Comparison of ENCODE assay signal across 9 cellular contexts in the genomic region with DNA sequence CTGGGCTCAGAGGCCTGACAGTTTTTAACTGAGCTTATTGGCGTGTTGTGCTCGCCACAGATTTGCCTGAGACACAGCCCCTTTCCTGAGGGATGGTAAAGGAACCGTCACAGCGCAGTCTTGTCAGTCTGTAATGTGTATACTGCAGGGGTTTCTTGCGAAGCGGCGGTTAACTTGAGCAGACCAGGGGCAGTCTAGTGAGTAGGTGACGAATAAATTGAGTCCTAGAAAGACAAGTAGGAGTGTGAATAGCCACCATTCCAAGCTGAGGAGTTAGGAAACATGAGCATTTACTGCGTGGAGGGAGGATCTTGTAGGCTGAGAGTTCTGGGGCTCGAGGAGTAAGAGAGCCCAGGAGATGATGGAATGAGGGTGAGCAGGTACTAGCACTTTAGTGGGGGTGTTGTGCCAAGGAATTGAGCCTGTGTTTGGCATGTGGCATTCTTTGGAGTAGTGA. TPM values are rescaled to one million over a fixed set of nuclear protein-coding genes. Genes with fewer than 3 reads are reported as not detected.
DNase-seq lines count a peak whose midpoint lies in the region; ATAC-seq and TF ChIP-seq lines count a peak whose summit lies in the region.
"Had no signal": no experiment of that assay in that cellular context is flagged by ENCODE, and none has a peak within 500 bp of the region (broad histone marks: within the 10 kb centered on the region; RNA-seq: fewer than 3 reads in every experiment).

No MANE protein-coding gene starts in this region.

- peaks cover 38% of the 10 kb centered on the region for H3K36me3 Mint-ChIP-seq in activated T-helper 2 cell treated with anti-CD3 and anti-CD28 coated beads, Interferon-gamma antibody, Interleukin-2, Interleukin-4, amounts not matched to agents 10 μg/mL and 5 μg/mL and 100 μg/mL, durations not matched to agents 14 hours and 24 hours and 36 hours (ENCODE audit: low read depth)

- no peak for TF ChIP-seq CTCF in IMR-90 (conservative IDR thresholded peaks at IDR 0.05; ENCODE audit: low read depth, low read length)
- TF ChIP-seq CTCF in stomach (IDR thresholded peaks at IDR 0.05) = no peak

- dilution Hi-C loops in IMR-90 (cut with HindIII; ENCODE audit: low sequenced_read_pairs, unreplicated experiment) = no loop called here

- H3K4ac ChIP-seq in IMR-90 (ENCODE audit: low read depth, low read length) = peak overlapping the region; percentile 98

- peak overlapping the region; percentile 74 for H3K18ac ChIP-seq in IMR-90 (ENCODE audit: low read depth, low read length)

- peak; percentile 2 for ATAC-seq in IMR-90 (ENCODE audit: low read depth)
- ATAC-seq in GM21825 (IDR thresholded peaks at IDR 0.05; ENCODE audit: unreplicated experiment) = no peak

- H3K4me1 ChIP-seq in IMR-90 (ENCODE audit: control insufficient read depth, insufficient read depth, low read length) = peaks cover 18% of the 10 kb centered on the region
- H3K4me1 ChIP-seq in iPS-15b (ENCODE audit: control insufficient read depth, insufficient read depth, low read length) = peaks cover 7% of the 10 kb centered on the region
- H3K4me1 ChIP-seq in stomach = peaks cover 40 to 69% (median 55%) of the 10 kb centered on the region in 4 donors

- peak overlapping the region; percentile 78 for H3K4me3 ChIP-seq in IMR-90 (ENCODE audit: insufficient read depth, low read depth, low read length)
- peak overlapping the region; percentile 94 for H3K4me3 ChIP-seq in iPS-15b (ENCODE audit: low read depth, low read length)
- peak overlapping the region; percentile 70 to 84 (median 78) for H3K4me3 ChIP-seq in stomach

- peaks cover 49% of the 10 kb centered on the region for H3K4me1 Mint-ChIP-seq in activated T-helper 2 cell treated with anti-CD3 and anti-CD28 coated beads, Interferon-gamma antibody, Interleukin-2, Interleukin-4, amounts not matched to agents 10 μg/mL and 5 μg/mL and 100 μg/mL, durations not matched to agents 14 hours and 24 hours and 36 hours (ENCODE audit: low read depth)

- H3K36me3 ChIP-seq in IMR-90 (ENCODE audit: control insufficient read depth, insufficient read depth, low read length) (peaks cover 4% of the 10 kb centered on the region; the same call in 1 of the 2 replicates), iPS-15b (ENCODE audit: control insufficient read depth, insufficient read depth, low read length) (no peaks in the 10 kb centered on the region), stomach (peaks cover 0 to 5% (median 4%) of the 10 kb centered on the region in 4 donors)

- peak overlapping the region; percentile 94 for H2BK5ac ChIP-seq in IMR-90 (ENCODE audit: low read depth, low read length, poor library complexity, severe bottlenecking)

- no peak for DNase-seq in IMR-90
- no peak for DNase-seq in activated T-helper 2 cell treated with anti-CD3 and anti-CD28 coated beads, Interferon-gamma antibody, Interleukin-2, Interleukin-4, amounts not matched to agents 10 μg/mL and 5 μg/mL and 100 μg/mL, durations not matched to agents 14 hours and 24 hours and 36 hours (ENCODE audit: low spot score)
- no peak for DNase-seq in stomach
- no peak for DNase-seq in NCI-H82 treated with DMSO at 0.1 percent for 48 hours (lab: John Stamatoyannopoulos, UW; ENCODE audit: unreplicated experiment)
- DNase-seq in NCI-H1092 treated with DMSO at 0.1 percent for 48 hours (lab: John Stamatoyannopoulos, UW) = no peak
- no peak for DNase-seq in stimulated activated CD4-positive, alpha-beta T cell treated with anti-CD3 and anti-CD28 coated beads, Interleukin-4, amount 100 ng/mL, for 24 hours
- DNase-seq: NCI-H1417 treated with DMSO at 0.1 percent for 48 hours had no signal

- H2BK120ac ChIP-seq in IMR-90 (ENCODE audit: low read depth, low read length) = peak overlapping the region; percentile 80

- TF ChIP-seq POLR2A in IMR-90 (IDR thresholded peaks at IDR 0.05; ENCODE audit: low read depth, low read length) = no peak; the same call in 1 of the 2 replicates
- no peak for TF ChIP-seq POLR2A in stomach (IDR thresholded peaks at IDR 0.05)

- no peak for TF ChIP-seq EP300 in stomach (IDR thresholded peaks at IDR 0.05)

- peak overlapping the region; percentile 96 for H3K4me3 Mint-ChIP-seq in activated T-helper 2 cell treated with anti-CD3 and anti-CD28 coated beads, Interferon-gamma antibody, Interleukin-2, Interleukin-4, amounts not matched to agents 10 μg/mL and 5 μg/mL and 100 μg/mL, durations not matched to agents 14 hours and 24 hours and 36 hours (ENCODE audit: low read depth)

- CTCF ChIA-PET in IMR-90 (lab: Yijun Ruan, JAX) = interaction anchor here (1.1 to 1.9 kb wide), 2 partner anchors 55 to 60 kb away, joined by 3 to 7 read pairs; no protein-coding TSS in a partner anchor

- BruUV-seq in IMR-90 (replicated peaks; lab: Mats Ljungman, UMichigan) = TSS peak; percentile 87

- H3K27ac ChIP-seq in IMR-90 (ENCODE audit: insufficient read depth, low read length) (peak overlapping the region; percentile 93), stomach (peak overlapping the region; percentile 49 to 99 (median 98))

- H3K27ac Mint-ChIP-seq in activated T-helper 2 cell treated with anti-CD3 and anti-CD28 coated beads, Interferon-gamma antibody, Interleukin-2, Interleukin-4, amounts not matched to agents 10 μg/mL and 5 μg/mL and 100 μg/mL, durations not matched to agents 14 hours and 24 hours and 36 hours = peak overlapping the region; percentile 91

- 42% methylated on average over 10 of the region's 10 CpGs; no CpG with 5 or more reads in 1 of the 2 experiments for WGBS in IMR-90 (ENCODE audit: extremely low coverage in 2 of 2, insufficient read length in 1 of 2), 2 experiments
- WGBS in stomach, 5 donors = 27 to 37% (median 34%) methylated on average over 10 of the region's 10 CpGs

- intact Hi-C loops in IMR-90 (cut with micrococcal nuclease) = loop anchor here (5.0 kb wide), 2 partner anchors 43 to 58 kb away; no protein-coding TSS in a partner anchor
- intact Hi-C loops in activated T-helper 2 cell treated with anti-CD3 and anti-CD28 coated beads, Interferon-gamma antibody, Interleukin-2, Interleukin-4, amounts not matched to agents 10 μg/mL and 5 μg/mL and 100 μg/mL, durations not matched to agents 14 hours and 24 hours and 36 hours (cut with micrococcal nuclease) = loop anchor here (1.0 to 2.0 kb wide), 2 partner anchors 11 to 42 kb away; no protein-coding TSS in a partner anchor
- intact Hi-C loops in stomach (cut with DNase I; ENCODE audit: low total_unique reads) = loop anchor here (10.0 kb wide), 1 partner anchor 46 kb away; no protein-coding TSS in a partner anchor

- H3K14ac ChIP-seq in IMR-90 (replicated peaks; ENCODE audit: low read depth, low read length) = peak overlapping the region; percentile 98

- H3K4me2 ChIP-seq in IMR-90 (ENCODE audit: low read depth, low read length) = peak overlapping the region; percentile 96

- H3K9ac ChIP-seq in IMR-90 (ENCODE audit: low read depth, low read length) (peak overlapping the region; percentile 97), iPS-15b (ENCODE audit: low read depth, low read length) (peak overlapping the region; percentile 14)

- peak overlapping the region; percentile 95 for H2AK5ac ChIP-seq in IMR-90 (ENCODE audit: low read depth, low read length)

- H4K91ac ChIP-seq in IMR-90 (ENCODE audit: insufficient read depth, low read depth, low read length) = peak overlapping the region; percentile 94

- H2BK15ac ChIP-seq in IMR-90 (ENCODE audit: low read depth, low read length) = peak overlapping the region; percentile 91; the same call in 2 of the 3 replicates

- peak overlapping the region; percentile 85 for H4K5ac ChIP-seq in IMR-90 (ENCODE audit: low read depth, low read length)

- in situ Hi-C loops in IMR-90 (cut with MboI; ENCODE audit: low sequenced_read_pairs) = no loop called here

- peaks cover 17% of the 10 kb centered on the region for H3K9me1 ChIP-seq in IMR-90 (ENCODE audit: insufficient read depth, low read length)

- peaks cover 3 to 44% of the 10 kb centered on the region in 2 experiments for H3K79me1 ChIP-seq in IMR-90 (ENCODE audit: low read depth in 1 of 2, low read length in 2 of 2)

- POLR2A ChIA-PET in IMR-90 (lab: Charles Lee; ENCODE audit: unreplicated experiment) = interaction anchor here (0.5 to 0.6 kb wide), 2 partner anchors 58 to 65 kb away, joined by 3 to 8 read pairs; no protein-coding TSS in a partner anchor

- H4K20me1 ChIP-seq in IMR-90 (ENCODE audit: insufficient read depth, low read length) = peaks cover 53% of the 10 kb centered on the region

- H2AK9ac ChIP-seq in IMR-90 (replicated peaks; ENCODE audit: low read depth, low read length, poor library complexity) = peak overlapping the region; percentile 95

- no peaks in the 10 kb centered on the region for H3K27me3 Mint-ChIP-seq in activated T-helper 2 cell treated with anti-CD3 and anti-CD28 coated beads, Interferon-gamma antibody, Interleukin-2, Interleukin-4, amounts not matched to agents 10 μg/mL and 5 μg/mL and 100 μg/mL, durations not matched to agents 14 hours and 24 hours and 36 hours (ENCODE audit: low read depth)

- no peaks in the 10 kb centered on the region for H3K9me3 Mint-ChIP-seq in activated T-helper 2 cell treated with anti-CD3 and anti-CD28 coated beads, Interferon-gamma antibody, Interleukin-2, Interleukin-4, amounts not matched to agents 10 μg/mL and 5 μg/mL and 100 μg/mL, durations not matched to agents 14 hours and 24 hours and 36 hours

- peak overlapping the region; percentile 99 for H3K23ac ChIP-seq in IMR-90 (ENCODE audit: low read depth, low read length)

- H2BK20ac ChIP-seq in IMR-90 (ENCODE audit: low read depth, low read length) = peak overlapping the region; percentile 76

- peak overlapping the region; percentile 81 to 91 for H4K8ac ChIP-seq in IMR-90 (ENCODE audit: low read depth in 2 of 2, low read length in 2 of 2)

- peak overlapping the region; percentile 33 for H2AFZ ChIP-seq in IMR-90 (replicated peaks; ENCODE audit: low read length, poor library complexity)

- H3K27me3 ChIP-seq in IMR-90 (ENCODE audit: control insufficient read depth, insufficient read depth, low read length) (no peaks in the 10 kb centered on the region), iPS-15b (ENCODE audit: control insufficient read depth, insufficient read depth, low read length) (no peaks in the 10 kb centered on the region), stomach (no peaks in the 10 kb centered on the region)

- no peaks in the 10 kb centered on the region for H3K9me3 ChIP-seq in IMR-90 (ENCODE audit: control insufficient read depth, insufficient read depth, low read length)
- no peaks in the 10 kb centered on the region for H3K9me3 ChIP-seq in iPS-15b (ENCODE audit: control insufficient read depth, insufficient read depth, low read length)
- no peaks in the 10 kb centered on the region for H3K9me3 ChIP-seq in stomach

- TF ChIP-seq RAD21 in IMR-90 (IDR thresholded peaks at IDR 0.05; ENCODE audit: low read length) = no peak

- peak overlapping the region; percentile 93 for H3K56ac ChIP-seq in IMR-90 (ENCODE audit: extremely low read depth, insufficient read depth, low read length)

RNA-seq across cellular contexts. Expression of a gene that starts 1.4 kb away (rescaled TPM):
- total RNA-seq in IMR-90 (2012; rRNA removed) = 19.0 and 22.8 TPM in 2 replicates
- 68.8 and 71.5 TPM in 2 replicates for polyA plus RNA-seq in IMR-90 (2012; rRNA removed)
- polyA plus RNA-seq in IMR-90 (2012; cell fraction: cytosol; rRNA removed) = 43.1 and 81.0 TPM in 2 replicates
- polyA plus RNA-seq in IMR-90 (2012; cell fraction: nucleus; rRNA removed; ENCODE audit: low replicate concordance) = 269 and 514 TPM in 2 replicates
- 123 and 129 TPM in 2 replicates for total RNA-seq in activated T-helper 2 cell treated with anti-CD3 and anti-CD28 coated beads, Interferon-gamma antibody, Interleukin-2, Interleukin-4, amounts not matched to agents 10 μg/mL and 5 μg/mL and 100 μg/mL, durations not matched to agents 14 hours and 24 hours and 36 hours
- 100 to 1,000 TPM in 3 of 5 donors, 10 to 100 TPM in 2; 28.3 to 289 (median 135) TPM for total RNA-seq in stomach
- 10 to 100 TPM; 29.3 to 41.9 (median 39.3) TPM for polyA plus RNA-seq in stomach

RNA-seq across cellular contexts. Expression of a gene that starts 13.2 kb away (rescaled TPM):
- total RNA-seq in IMR-90 (2012; rRNA removed) = 25.8 and 27.1 TPM in 2 replicates
- 28.7 and 30.1 TPM in 2 replicates for polyA plus RNA-seq in IMR-90 (2012; rRNA removed)
- polyA plus RNA-seq in IMR-90 (2012; cell fraction: cytosol; rRNA removed) = 14.3 and 46.6 TPM in 2 replicates
- polyA plus RNA-seq in IMR-90 (2012; cell fraction: nucleus; rRNA removed; ENCODE audit: low replicate concordance) = 70.3 and 122 TPM in 2 replicates
- 34.0 and 38.0 TPM in 2 replicates for total RNA-seq in activated T-helper 2 cell treated with anti-CD3 and anti-CD28 coated beads, Interferon-gamma antibody, Interleukin-2, Interleukin-4, amounts not matched to agents 10 μg/mL and 5 μg/mL and 100 μg/mL, durations not matched to agents 14 hours and 24 hours and 36 hours
- 10 to 100 TPM in 4 of 5 donors, 1 to 10 TPM in 1; 7.0 to 26.5 (median 22.8) TPM for total RNA-seq in stomach
- polyA plus RNA-seq in stomach = 10 to 100 TPM in 2 of 3 donors, 1 to 10 TPM in 1; 7.0 to 10.8 (median 10.2) TPM
